Comparison of ENCODE assay signal across 12 cellular contexts in the genomic region with DNA sequence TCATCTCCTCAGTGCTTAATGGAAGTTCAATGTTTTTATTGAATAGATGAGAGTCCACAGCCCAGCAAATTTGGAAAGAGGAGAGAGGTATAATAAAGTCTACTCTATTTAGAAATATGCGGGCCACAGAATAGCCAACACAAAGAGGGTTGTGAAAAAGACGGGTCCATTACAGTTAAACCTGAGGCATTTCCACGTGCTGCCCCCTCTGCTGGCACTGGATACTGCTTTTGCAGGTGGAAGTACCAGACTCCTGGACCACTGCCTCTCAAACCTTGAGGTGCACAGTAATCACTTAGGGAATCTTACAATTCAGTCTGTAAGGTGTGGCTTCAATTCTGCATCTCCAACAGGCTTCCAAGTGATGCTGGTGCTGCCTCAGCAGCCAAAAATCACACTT. TPM values are rescaled to one million over a fixed set of nuclear protein-coding genes. Genes with fewer than 3 reads are reported as not detected.
DNase-seq lines count a peak whose midpoint lies in the region; ATAC-seq and TF ChIP-seq lines count a peak whose summit lies in the region.
"Had no signal": no experiment of that assay in that cellular context is flagged by ENCODE, and none has a peak within 500 bp of the region (broad histone marks: within the 10 kb centered on the region; RNA-seq: fewer than 3 reads in every experiment).

No MANE protein-coding gene starts in this region.

- ATAC-seq in HCT116 = no peak
- no peak for ATAC-seq in activated CD8-positive, alpha-beta T cell treated with anti-CD3 and anti-CD28 coated beads, Interleukin-2, amount 10 ng/mL, durations not matched to agents 7 days and 5 days
- ATAC-seq in GM18519 (IDR thresholded peaks at IDR 0.05; ENCODE audit: low FRiP score, unreplicated experiment) = no peak
- ATAC-seq in HG03159 (IDR thresholded peaks at IDR 0.05; ENCODE audit: unreplicated experiment) = no peak

- no peak overlapping the region for H3K27ac ChIP-seq in HCT116 (ENCODE audit: low read depth, low read length)
- H3K27ac ChIP-seq in substantia nigra (ENCODE audit: low read depth, low read length, poor library complexity, severe bottlenecking) = no peak overlapping the region
- H3K27ac ChIP-seq: vagina had no signal

- H3K9me3 Mint-ChIP-seq in activated CD8-positive, alpha-beta T cell treated with anti-CD3 and anti-CD28 coated beads, Interleukin-2, amount 10 ng/mL, durations not matched to agents 7 days and 5 days (ENCODE audit: insufficient read depth) = no peaks in the 10 kb centered on the region
- H3K9me3 Mint-ChIP-seq: naive B cell had no signal

- H3K9ac ChIP-seq in HCT116 (ENCODE audit: low read length) = no peak overlapping the region

- no peaks in the 10 kb centered on the region for H3K27me3 ChIP-seq in HCT116 (ENCODE audit: insufficient read depth, low read length)
- H3K27me3 ChIP-seq: vagina had no signal

- H3K4me3 ChIP-seq in HCT116 (replicated peaks in 1 of 2; ENCODE audit: low read depth in 1 of 2, low read length in 2 of 2) = no peak overlapping the region
- H3K4me3 ChIP-seq: HAP-1, vagina had no signal

- H3K36me3 Mint-ChIP-seq in activated CD8-positive, alpha-beta T cell treated with anti-CD3 and anti-CD28 coated beads, Interleukin-2, amount 10 ng/mL, durations not matched to agents 7 days and 5 days (ENCODE audit: low read depth) = no peaks in the 10 kb centered on the region
- H3K36me3 Mint-ChIP-seq: naive B cell had no signal

- CTCF ChIA-PET in HCT116 (lab: Charles Lee) = no interaction called here
- CTCF ChIA-PET in activated CD8-positive, alpha-beta T cell treated with anti-CD3 and anti-CD28 coated beads, Interleukin-2, amount 10 ng/mL, durations not matched to agents 7 days and 5 days (lab: Charles Lee) = no interaction called here

- no peak overlapping the region for H3K4me3 Mint-ChIP-seq in activated CD8-positive, alpha-beta T cell treated with anti-CD3 and anti-CD28 coated beads, Interleukin-2, amount 10 ng/mL, durations not matched to agents 7 days and 5 days

- intact Hi-C loops in HCT116 (cut with micrococcal nuclease) = no loop called here

- no peaks in the 10 kb centered on the region for H3K9me2 ChIP-seq in HCT116 (ENCODE audit: insufficient read depth)

- H2AFZ ChIP-seq in HCT116 (ENCODE audit: low read depth, low read length, poor library complexity, severe bottlenecking) = no peak overlapping the region

- RAD21 ChIA-PET in HCT116 (lab: Charles Lee; ENCODE audit: low non-redundant PET in 1 of 2, low total read pairs in 2 of 2, uncharacterized antibody in 2 of 2, unreplicated experiment in 2 of 2) = no interaction called here

- no peak for TF ChIP-seq POLR2A in HCT116 (IDR thresholded peaks at IDR 0.05; ENCODE audit: borderline replicate concordance, extremely low read depth, insufficient read depth, insufficient read length)

- POLR2A ChIA-PET in HCT116 (lab: Charles Lee) = no interaction called here
- POLR2A ChIA-PET in activated CD8-positive, alpha-beta T cell treated with anti-CD3 and anti-CD28 coated beads, Interleukin-2, amount 10 ng/mL, durations not matched to agents 7 days and 5 days (lab: Charles Lee) = no interaction called here

- no TSS peak for BruUV-seq in HCT116 (replicated peaks; lab: Mats Ljungman, UMichigan)

- no peaks in the 10 kb centered on the region for H3K9me3 ChIP-seq in HCT116 (ENCODE audit: control insufficient read depth in 1 of 2, insufficient read depth in 1 of 2, low read depth in 1 of 2, low read length in 2 of 2)
- H3K9me3 ChIP-seq: HAP-1, vagina had no signal

- H3K36me3 ChIP-seq in HCT116 (ENCODE audit: control insufficient read depth in 1 of 2, insufficient read depth in 2 of 2, low read length in 2 of 2) = no peaks in the 10 kb centered on the region
- H3K36me3 ChIP-seq: HAP-1, vagina had no signal

- H3K4me1 Mint-ChIP-seq in activated CD8-positive, alpha-beta T cell treated with anti-CD3 and anti-CD28 coated beads, Interleukin-2, amount 10 ng/mL, durations not matched to agents 7 days and 5 days (ENCODE audit: low read depth) = peaks cover 19% of the 10 kb centered on the region

- peaks cover 7 to 11% of the 10 kb centered on the region in 2 experiments for H3K4me1 ChIP-seq in HCT116 (ENCODE audit: control insufficient read depth in 1 of 2, insufficient read depth in 2 of 2, low read length in 2 of 2)

- H3K27me3 Mint-ChIP-seq in activated CD8-positive, alpha-beta T cell treated with anti-CD3 and anti-CD28 coated beads, Interleukin-2, amount 10 ng/mL, durations not matched to agents 7 days and 5 days (ENCODE audit: low read depth) = peaks cover 8% of the 10 kb centered on the region
- H3K27me3 Mint-ChIP-seq: naive B cell had no signal

- no peak for TF ChIP-seq RAD21 in HCT116 (IDR thresholded peaks at IDR 0.05; ENCODE audit: low read depth)

- H3K27ac Mint-ChIP-seq in activated CD8-positive, alpha-beta T cell treated with anti-CD3 and anti-CD28 coated beads, Interleukin-2, amount 10 ng/mL, durations not matched to agents 7 days and 5 days = no peak overlapping the region
- H3K27ac Mint-ChIP-seq: naive B cell had no signal

- TF ChIP-seq CTCF in HCT116 (IDR thresholded peaks at IDR 0.05 in 2 of 3, conservative IDR thresholded peaks at IDR 0.05 in 1 of 3; ENCODE audit: borderline replicate concordance in 1 of 3, insufficient read depth in 1 of 3, low read depth in 2 of 3, low read length in 2 of 3) = peak in 2 of 3 experiments; percentile 46; a peak in 4 of 6 replicates

- no peak overlapping the region for H3K4me2 ChIP-seq in HCT116 (ENCODE audit: low read length)

- DNase-seq in D341Med (ENCODE audit: low spot score) = peak; percentile 34
- DNase-seq in HCT116 (ENCODE audit: low read depth, low spot score) = no peak
- DNase-seq in activated CD8-positive, alpha-beta T cell treated with anti-CD3 and anti-CD28 coated beads, Interleukin-2, amount 10 ng/mL, durations not matched to agents 7 days and 5 days = peak; percentile 27
- peak; percentile 65 for DNase-seq in islet precursor cell
- DNase-seq in substantia nigra (lab: John Stamatoyannopoulos, UW) = no peak
- DNase-seq: naive B cell; NCI-H774; stimulated activated CD8-positive, alpha-beta memory T cell treated with anti-CD3 and anti-CD28 coated beads, Interleukin-4, amount 100 ng/mL, for 48 hours had no signal

- no peaks in the 10 kb centered on the region for H3K79me2 ChIP-seq in HCT116 (ENCODE audit: insufficient read depth, low read length)

- H4K20me1 ChIP-seq in HCT116 (ENCODE audit: insufficient read depth) = no peaks in the 10 kb centered on the region

TF ChIP-seq in HCT116, 20 proteins besides CTCF, POLR2A, EP300 and RAD21:
- TF ChIP-seq POLR2AphosphoS5 (IDR thresholded peaks at IDR 0.05; ENCODE audit: low read depth, low read length) = no peak
- TF ChIP-seq CEBPB (IDR thresholded peaks at IDR 0.05; ENCODE audit: low read depth) = no peak
- TF ChIP-seq JUND (IDR thresholded peaks at IDR 0.05) = no peak
- TF ChIP-seq, protein P1, sequence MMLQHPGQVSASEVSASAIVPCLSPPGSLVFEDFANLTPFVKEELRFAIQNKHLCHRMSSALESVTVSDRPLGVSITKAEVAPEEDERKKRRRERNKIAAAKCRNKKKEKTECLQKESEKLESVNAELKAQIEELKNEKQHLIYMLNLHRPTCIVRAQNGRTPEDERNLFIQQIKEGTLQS (IDR thresholded peaks at IDR 0.05) = no peak
- no peak for TF ChIP-seq EGR1 (IDR thresholded peaks at IDR 0.05; ENCODE audit: low read depth)
- no peak for TF ChIP-seq SIN3A (IDR thresholded peaks at IDR 0.05; ENCODE audit: low read depth)
- TF ChIP-seq EZH2phosphoT487 (IDR thresholded peaks at IDR 0.05; ENCODE audit: borderline replicate concordance) = no peak
- TF ChIP-seq, protein P2, sequence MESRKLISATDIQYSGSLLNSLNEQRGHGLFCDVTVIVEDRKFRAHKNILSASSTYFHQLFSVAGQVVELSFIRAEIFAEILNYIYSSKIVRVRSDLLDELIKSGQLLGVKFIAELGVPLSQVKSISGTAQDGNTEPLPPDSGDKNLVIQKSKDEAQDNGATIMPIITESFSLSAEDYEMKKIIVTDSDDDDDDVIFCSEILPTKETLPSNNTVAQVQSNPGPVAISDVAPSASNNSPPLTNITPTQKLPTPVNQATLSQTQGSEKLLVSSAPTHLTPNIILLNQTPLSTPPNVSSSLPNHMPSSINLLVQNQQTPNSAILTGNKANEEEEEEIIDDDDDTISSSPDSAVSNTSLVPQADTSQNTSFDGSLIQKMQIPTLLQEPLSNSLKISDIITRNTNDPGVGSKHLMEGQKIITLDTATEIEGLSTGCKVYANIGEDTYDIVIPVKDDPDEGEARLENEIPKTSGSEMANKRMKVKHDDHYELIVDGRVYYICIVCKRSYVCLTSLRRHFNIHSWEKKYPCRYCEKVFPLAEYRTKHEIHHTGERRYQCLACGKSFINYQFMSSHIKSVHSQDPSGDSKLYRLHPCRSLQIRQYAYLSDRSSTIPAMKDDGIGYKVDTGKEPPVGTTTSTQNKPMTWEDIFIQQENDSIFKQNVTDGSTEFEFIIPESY (IDR thresholded peaks at IDR 0.05; ENCODE audit: extremely low read depth, insufficient replicate concordance, low read length) = no peak
- no peak for TF ChIP-seq YY1 (IDR thresholded peaks at IDR 0.05; ENCODE audit: extremely low read depth, insufficient replicate concordance, low read depth, low read length)

RNA-seq across cellular contexts. Expression of a gene that starts 3.0 kb away (rescaled TPM):
- 55.4 TPM for total RNA-seq in HCT116 (2021; ENCODE audit: unreplicated experiment)
- 11.5 and 16.3 TPM in 2 replicates for polyA plus RNA-seq in HCT116 (2012)
- total RNA-seq in activated CD8-positive, alpha-beta T cell treated with anti-CD3 and anti-CD28 coated beads, Interleukin-2, amount 10 ng/mL, durations not matched to agents 7 days and 5 days = 10 to 100 TPM; 23.0 to 26.3 TPM

Comparison
In these comparisons a context has a peak if more than half of its experiments do, and no peak if none do; other contexts are left out.
1. DNase-seq: peak in D341Med (single experiment), activated CD8-positive, alpha-beta T cell treated with anti-CD3 and anti-CD28 coated beads, Interleukin-2, amount 10 ng/mL, durations not matched to agents 7 days and 5 days (single experiment) and islet precursor cell (single experiment); none in HCT116 (single experiment) and substantia nigra (0 of 49).